In the genomic region with DNA sequence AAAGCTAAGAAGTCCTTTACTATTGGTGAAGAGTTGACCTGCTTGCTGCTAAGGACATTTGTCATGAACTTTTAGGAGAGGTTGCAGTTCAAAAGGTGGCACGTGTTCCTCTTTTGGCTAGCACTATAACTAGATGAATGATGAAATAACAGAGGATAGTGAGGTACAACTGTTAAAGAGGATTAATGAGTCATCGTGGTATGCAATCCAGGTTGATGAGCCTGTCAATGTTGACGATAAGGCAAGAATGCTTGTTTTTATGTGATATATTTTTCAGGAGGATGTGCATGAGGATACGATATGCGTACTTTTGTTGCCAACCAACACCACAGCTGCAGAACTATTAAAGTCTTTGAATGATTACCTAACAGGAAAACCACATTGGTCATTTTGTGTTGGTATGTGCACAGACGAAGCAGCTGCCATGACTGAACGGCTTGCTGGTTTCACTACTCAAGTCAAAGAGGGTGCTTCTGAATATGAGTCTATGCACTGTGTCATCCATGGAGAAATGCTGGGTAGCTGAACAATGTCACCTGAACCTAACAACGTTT, we compare ENCODE assay signal across 8 cellular contexts. TPM values are rescaled to one million over a fixed set of nuclear protein-coding genes. Genes with fewer than 3 reads are reported as not detected.
DNase-seq lines count a peak whose midpoint lies in the region; ATAC-seq and TF ChIP-seq lines count a peak whose summit lies in the region.

No MANE protein-coding gene starts in this region.

- no peaks in the 10 kb centered on the region for H3K4me1 ChIP-seq in adrenal gland (replicated peaks in 1 of 2)

- no peaks in the 10 kb centered on the region for H3K9me3 ChIP-seq in adrenal gland (replicated peaks in 1 of 3)

- no peak overlapping the region for H3K27ac ChIP-seq in adrenal gland

- TF ChIP-seq CTCF in adrenal gland (IDR thresholded peaks at IDR 0.05) = no peak

- no peak for TF ChIP-seq POLR2A in adrenal gland (IDR thresholded peaks at IDR 0.05)

- ATAC-seq in GM21367 (IDR thresholded peaks at IDR 0.05; ENCODE audit: unreplicated experiment) (peak; percentile 99), HG03571 (IDR thresholded peaks at IDR 0.05; ENCODE audit: unreplicated experiment) (peak; percentile 98)

- intact Hi-C loops in adrenal gland (cut with DNase I) = no loop called here

- in situ Hi-C loops in G401 (cut with HindIII; ENCODE audit: low sequenced_read_pairs) = no loop called here

- H3K4me3 ChIP-seq in adrenal gland = no peak overlapping the region

- DNase-seq in ELR (ENCODE audit: low read depth) (peak; percentile 88), T1000 (lab: John Stamatoyannopoulos, UW) (peak; percentile 15), fibroblast of peridontal ligament (ENCODE audit: extremely low read depth) (peak; percentile 75), DMS 273 treated with DMSO at 0.1 percent for 48 hours (lab: John Stamatoyannopoulos, UW) (no peak), G401 (ENCODE audit: low spot score) (no peak), adrenal gland (no peak)

- no peaks in the 10 kb centered on the region for H3K27me3 ChIP-seq in adrenal gland

- H3K36me3 ChIP-seq in adrenal gland (replicated peaks in 1 of 2) = no peaks in the 10 kb centered on the region

- 68 to 75% (median 74%) methylated on average over 8 of the region's 8 CpGs for WGBS in adrenal gland, 4 donors

RNA-seq across cellular contexts. Expression of gene CEP128, which starts 10.6 kb away (rescaled TPM):
- total RNA-seq in G401 (2014; rRNA removed; shearing (Covaris generic)) = 3.3 and 10.2 TPM in 2 replicates
- 1 to 10 TPM; 1.9 to 4.2 (median 3.6) TPM for total RNA-seq in adrenal gland
- 1 to 10 TPM; 1.1 to 2.7 (median 1.5) TPM for polyA plus RNA-seq in adrenal gland

RNA-seq across cellular contexts. Expression of gene TSHR, which starts 24.5 kb away (rescaled TPM):
- not detected in 2 replicates for total RNA-seq in G401 (2014; rRNA removed; shearing (Covaris generic))
- total RNA-seq in adrenal gland = 1 to 10 TPM in 3 of 8 donors, under 1 TPM in 5; 0.28 to 5.8 (median 0.80) TPM
- polyA plus RNA-seq in adrenal gland = 1 to 10 TPM in 1 of 3 donors, under 1 TPM in 2; 0.27 to 1.7 (median 0.68) TPM

Comparison
In these comparisons a context has a peak if more than half of its experiments do, and no peak if none do; other contexts are left out.
1. DNase-seq: peak in ELR (single experiment), T1000 (single experiment) and fibroblast of peridontal ligament (single experiment); none in DMS 273 treated with DMSO at 0.1 percent for 48 hours (single experiment), G401 (single experiment) and adrenal gland (0 of 7).